Comparison of ENCODE assay signal across 2 cellular contexts in the genomic region with DNA sequence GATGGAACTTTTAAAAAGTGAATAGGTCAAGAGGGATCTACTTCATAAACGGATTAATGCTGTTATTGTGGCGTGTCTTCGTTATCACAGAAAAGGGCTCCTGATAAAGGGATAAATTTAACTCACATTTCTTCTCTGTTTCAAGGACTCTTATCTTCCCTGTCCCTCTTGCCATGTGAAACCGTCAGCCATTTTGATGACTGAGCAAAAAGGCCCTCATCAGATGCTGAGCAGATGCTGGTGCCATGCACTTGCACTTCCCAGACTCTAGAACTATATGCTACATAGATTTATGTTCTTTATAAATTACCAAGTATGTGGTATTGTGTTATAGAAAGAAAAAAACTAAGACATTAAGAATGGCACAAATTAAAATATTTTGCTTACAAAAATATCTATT.
TF ChIP-seq lines count a peak whose summit lies in the region.

No MANE protein-coding gene starts in this region.

TF ChIP-seq in IMR-90, 13 proteins besides CTCF, POLR2A, EP300 and RAD21:
- TF ChIP-seq NFE2L2 (IDR thresholded peaks at IDR 0.05; ENCODE audit: low read depth, low read length), result no peak
- no peak for TF ChIP-seq ELK1 (IDR thresholded peaks at IDR 0.05; ENCODE audit: borderline replicate concordance, low read depth, low read length)
- TF ChIP-seq MAFK (IDR thresholded peaks at IDR 0.05; ENCODE audit: low read depth, low read length), result peak; percentile 38; the same call in 1 of the 2 replicates
- TF ChIP-seq MXI1 (IDR thresholded peaks at IDR 0.05; ENCODE audit: borderline replicate concordance, low read depth, low read length), result no peak

TF ChIP-seq in H1, 55 proteins besides CTCF, POLR2A, EP300 and RAD21:
- TF ChIP-seq YY1 (IDR thresholded peaks at IDR 0.05; ENCODE audit: low read depth, low read length) (0 out of 2 replicates have a peak, but pooled peaks have one; percentile 17), SIX5 (IDR thresholded peaks at IDR 0.05; ENCODE audit: low read depth, low read length) (no peak), TAF1 (IDR thresholded peaks at IDR 0.05; ENCODE audit: low read depth, low read length) (no peak), MAFK (IDR thresholded peaks at IDR 0.05; ENCODE audit: low read depth, low read length) (peak; percentile 61), ASH2L (IDR thresholded peaks at IDR 0.05; ENCODE audit: low read length) (no peak), KDM5A (IDR thresholded peaks at IDR 0.05; ENCODE audit: low read length) (no peak), TCF12 (IDR thresholded peaks at IDR 0.05; ENCODE audit: low read depth, low read length) (no peak), KDM1A (IDR thresholded peaks at IDR 0.05; ENCODE audit: borderline replicate concordance, low read length) (no peak), TEAD4 (IDR thresholded peaks at IDR 0.05; ENCODE audit: low read depth, low read length) (no peak), CTBP2 (IDR thresholded peaks at IDR 0.05; ENCODE audit: borderline replicate concordance, insufficient read depth, insufficient read length, low read length) (no peak)
TF ChIP-seq in H1: peak in this region for 2.
